ENCODE assay signal across 15 cellular contexts in genomic region chr14:29759521-29760340, GRCh38.
A peak's percentile ranks its signal among the peaks of the same experiment; 100 is the strongest.
DNase-seq lines count a peak whose midpoint lies in the region; ATAC-seq and TF ChIP-seq lines count a peak whose summit lies in the region.
"Had no signal": no experiment of that assay in that cellular context is flagged by ENCODE, and none has a peak within 500 bp of the region (broad histone marks: within the 10 kb centered on the region; RNA-seq: fewer than 3 reads in every experiment).

No MANE protein-coding gene starts in this region.

- no peaks in the 10 kb centered on the region for H3K36me3 ChIP-seq in BE2C
- H3K36me3 ChIP-seq: BLaER1 treated with 17β-estradiol and CSF1 and Interleukin-3, amounts not matched to agents 10 nM and 100 nM; SJCRH30; transverse colon had no signal

- no peaks in the 10 kb centered on the region for H3K36me3 Mint-ChIP-seq in activated CD8-positive, alpha-beta T cell treated with anti-CD3 and anti-CD28 coated beads, Interleukin-2, amount 10 ng/mL, durations not matched to agents 7 days and 5 days (ENCODE audit: low read depth)

- no peak overlapping the region for H3K4me3 Mint-ChIP-seq in activated CD8-positive, alpha-beta T cell treated with anti-CD3 and anti-CD28 coated beads, Interleukin-2, amount 10 ng/mL, durations not matched to agents 7 days and 5 days
- H3K4me3 Mint-ChIP-seq: neural crest cell had no signal

- DNase-seq in fibroblast of peridontal ligament (ENCODE audit: extremely low read depth) (peak; percentile 33), BE2C (no peak), NCI-H1105 (lab: John Stamatoyannopoulos, UW) (no peak), KG1 (lab: John Stamatoyannopoulos, UW) (no peak)
- DNase-seq in activated CD8-positive, alpha-beta T cell treated with anti-CD3 and anti-CD28 coated beads, Interleukin-2, amount 10 ng/mL, durations not matched to agents 7 days and 5 days, result no peak
- DNase-seq: activated CD4-positive, alpha-beta T cell treated with anti-CD3 and anti-CD28 coated beads, Interleukin-2, amount 50 U/mL, for 1 hour; NCI-H2171; SJCRH30; stimulated activated CD4-positive, alpha-beta T cell treated with anti-CD3 and anti-CD28 coated beads, Interleukin-4, amount 100 ng/mL, for 24 hours; transverse colon had no signal

- no peaks in the 10 kb centered on the region for H3K27me3 ChIP-seq in BE2C
- H3K27me3 ChIP-seq: BLaER1 treated with 17β-estradiol and CSF1 and Interleukin-3, amounts not matched to agents 10 nM and 100 nM; SJCRH30; transverse colon had no signal

- H3K9me3 Mint-ChIP-seq in activated CD8-positive, alpha-beta T cell treated with anti-CD3 and anti-CD28 coated beads, Interleukin-2, amount 10 ng/mL, durations not matched to agents 7 days and 5 days (ENCODE audit: insufficient read depth), result peaks cover 6% of the 10 kb centered on the region
- H3K9me3 Mint-ChIP-seq: neural crest cell had no signal

- no peak overlapping the region for H3K27ac Mint-ChIP-seq in activated CD8-positive, alpha-beta T cell treated with anti-CD3 and anti-CD28 coated beads, Interleukin-2, amount 10 ng/mL, durations not matched to agents 7 days and 5 days

- H3K4me1 Mint-ChIP-seq in activated CD8-positive, alpha-beta T cell treated with anti-CD3 and anti-CD28 coated beads, Interleukin-2, amount 10 ng/mL, durations not matched to agents 7 days and 5 days (ENCODE audit: low read depth), result no peaks in the 10 kb centered on the region

- ATAC-seq in GM18519 (IDR thresholded peaks at IDR 0.05; ENCODE audit: low FRiP score, unreplicated experiment) (peak; percentile 99), GM21825 (IDR thresholded peaks at IDR 0.05; ENCODE audit: unreplicated experiment) (peak; percentile 82), HG03354 (IDR thresholded peaks at IDR 0.05; ENCODE audit: poor library complexity, severe bottlenecking, unreplicated experiment) (peak; percentile 62)
- no peak for ATAC-seq in activated CD8-positive, alpha-beta T cell treated with anti-CD3 and anti-CD28 coated beads, Interleukin-2, amount 10 ng/mL, durations not matched to agents 7 days and 5 days

- no peak overlapping the region for H3K4me3 ChIP-seq in BE2C (ENCODE audit: low read depth, low read length)
- H3K4me3 ChIP-seq: BLaER1 treated with 17β-estradiol and CSF1 and Interleukin-3, amounts not matched to agents 10 nM and 100 nM; SJCRH30; transverse colon had no signal

- no peaks in the 10 kb centered on the region for H3K4me1 ChIP-seq in BE2C
- H3K4me1 ChIP-seq: SJCRH30 had no signal

- POLR2A ChIA-PET in activated CD8-positive, alpha-beta T cell treated with anti-CD3 and anti-CD28 coated beads, Interleukin-2, amount 10 ng/mL, durations not matched to agents 7 days and 5 days (lab: Charles Lee), result no interaction called here

- no peaks in the 10 kb centered on the region for H3K27me3 Mint-ChIP-seq in activated CD8-positive, alpha-beta T cell treated with anti-CD3 and anti-CD28 coated beads, Interleukin-2, amount 10 ng/mL, durations not matched to agents 7 days and 5 days (ENCODE audit: low read depth)

- TF ChIP-seq CTCF in BE2C (IDR thresholded peaks at IDR 0.05; ENCODE audit: low read depth, low read length), result no peak

- no peaks in the 10 kb centered on the region; the same call in 1 of the 2 replicates for H3K9me3 ChIP-seq in BE2C
- H3K9me3 ChIP-seq: BLaER1 treated with 17β-estradiol and CSF1 and Interleukin-3, amounts not matched to agents 10 nM and 100 nM; SJCRH30; transverse colon had no signal

- CTCF ChIA-PET in activated CD8-positive, alpha-beta T cell treated with anti-CD3 and anti-CD28 coated beads, Interleukin-2, amount 10 ng/mL, durations not matched to agents 7 days and 5 days (lab: Charles Lee), result no interaction called here
